In genomic region chr5:58477760-58478159, GRCh38 we compare ENCODE assay signal across 15 cellular contexts. TPM values are rescaled to one million over a fixed set of nuclear protein-coding genes. Genes with fewer than 3 reads are reported as not detected.
DNase-seq lines count a peak whose midpoint lies in the region; ATAC-seq, FAIRE-seq and TF ChIP-seq lines count a peak whose summit lies in the region.
"Had no signal": no experiment of that assay in that cellular context is flagged by ENCODE, and none has a peak within 500 bp of the region (broad histone marks: within the 10 kb centered on the region; RNA-seq: fewer than 3 reads in every experiment).

No MANE protein-coding gene starts in this region.

- H3K27me3 ChIP-seq in ACC112 (ENCODE audit: insufficient read depth, low read length), result no peaks in the 10 kb centered on the region
- no peaks in the 10 kb centered on the region for H3K27me3 ChIP-seq in RWPE2 (ENCODE audit: insufficient read depth, poor library complexity, severe bottlenecking)
- H3K27me3 ChIP-seq in hepatocyte, result no peaks in the 10 kb centered on the region

- H3K4me2 ChIP-seq in hepatocyte, result no peak overlapping the region

- H3K9me3 ChIP-seq in RWPE2 (ENCODE audit: severe bottlenecking), result peaks cover 4% of the 10 kb centered on the region
- no peaks in the 10 kb centered on the region for H3K9me3 ChIP-seq in hepatocyte (ENCODE audit: low read depth)
- H3K9me3 ChIP-seq: gastroesophageal sphincter had no signal

- WGBS in hepatocyte (ENCODE audit: low lambda C conversion rate, missing lambda C conversion rate), result 62% methylated on average over 1 of the region's 1 CpG

- H3K4me1 ChIP-seq in ACC112 (ENCODE audit: control insufficient read depth, insufficient read depth, low read length, unreplicated experiment), result peaks cover 3% of the 10 kb centered on the region
- H3K4me1 ChIP-seq in RWPE2 (ENCODE audit: insufficient read depth, poor library complexity, severe bottlenecking), result no peaks in the 10 kb centered on the region
- H3K4me1 ChIP-seq in hepatocyte (ENCODE audit: insufficient read depth), result no peaks in the 10 kb centered on the region
- H3K4me1 ChIP-seq: gastroesophageal sphincter had no signal

- TF ChIP-seq CTCF in RWPE2 (IDR thresholded peaks at IDR 0.05; ENCODE audit: poor library complexity, severe bottlenecking), result peak; percentile 45
- peak; percentile 54 for TF ChIP-seq CTCF in hepatocyte (IDR thresholded peaks at IDR 0.05; ENCODE audit: poor library complexity)

- H2AFZ ChIP-seq in ACC112 (ENCODE audit: low read length, unreplicated experiment), result no peak overlapping the region
- no peak overlapping the region for H2AFZ ChIP-seq in hepatocyte

- H3K36me3 ChIP-seq in ACC112 (ENCODE audit: insufficient read depth, low read length) (no peaks in the 10 kb centered on the region), RWPE2 (ENCODE audit: low read depth) (no peaks in the 10 kb centered on the region), hepatocyte (replicated peaks; ENCODE audit: insufficient read depth, low read depth) (no peaks in the 10 kb centered on the region)
- H3K36me3 ChIP-seq: gastroesophageal sphincter had no signal

- H3K4me3 ChIP-seq in ACC112 (ENCODE audit: low read depth, low read length) (peak overlapping the region; percentile 56; the same call in 1 of the 2 replicates), RWPE2 (ENCODE audit: severe bottlenecking) (no peak overlapping the region), hepatocyte (no peak overlapping the region)
- H3K4me3 ChIP-seq: gastroesophageal sphincter had no signal

- peak; percentile 62 for FAIRE-seq in GM18507 (lab: Jason Lieb, UNC)
- FAIRE-seq: astrocyte, urothelium cell line had no signal

- H3K79me2 ChIP-seq in ACC112 (ENCODE audit: control insufficient read depth, insufficient read depth, low read length, unreplicated experiment) (no peaks in the 10 kb centered on the region), hepatocyte (no peaks in the 10 kb centered on the region)

- ATAC-seq in RWPE2 (ENCODE audit: low read depth) (no peak), GM19328 (IDR thresholded peaks at IDR 0.05; ENCODE audit: unreplicated experiment) (no peak), GM21717 (IDR thresholded peaks at IDR 0.05; ENCODE audit: unreplicated experiment) (no peak)
- ATAC-seq: gastroesophageal sphincter, left ventricle myocardium superior, sciatic nerve had no signal

- no peaks in the 10 kb centered on the region for H3K9me2 ChIP-seq in hepatocyte (replicated peaks; ENCODE audit: insufficient read depth)

- H3K27ac ChIP-seq in ACC112 (ENCODE audit: low read depth, low read length) (no peak overlapping the region), RWPE2 (ENCODE audit: poor library complexity, severe bottlenecking) (no peak overlapping the region), hepatocyte (no peak overlapping the region)
- H3K27ac ChIP-seq: gastroesophageal sphincter had no signal

- DNase-seq in GM18507 (ENCODE audit: extremely low spot score, insufficient read length, low read depth) (no peak), RWPE2 (ENCODE audit: low spot score) (no peak), hepatocyte (ENCODE audit: low spot score) (no peak), UCSD-AML1 (lab: John Stamatoyannopoulos, UW; ENCODE audit: unreplicated experiment) (no peak)
- no peak for DNase-seq in activated naive CD4-positive, alpha-beta T cell treated with Interleukin-2 at 50 U/mL for 16 hours
- DNase-seq: left ventricle myocardium superior, NCI-H510A had no signal

- H4K20me1 ChIP-seq in hepatocyte (ENCODE audit: insufficient read depth, poor library complexity, severe bottlenecking), result no peaks in the 10 kb centered on the region

RNA-seq across cellular contexts. Expression of gene GAPT, which starts 13.5 kb away (rescaled TPM):
- not detected in 2 replicates for total RNA-seq in hepatocyte
- polyA plus RNA-seq in hepatocyte, result not detected in 2 replicates
- total RNA-seq: astrocyte; T-helper 1 cell treated with Interleukin-12 subunit alpha and Interleukin-12 subunit beta and Interleukin-4 antibody, amounts not matched to agents 30 ng/mL and 1 ng/mL, for 36 hours had no signal

RNA-seq across cellular contexts. Expression of gene PLK2, which starts 17.9 kb away (rescaled TPM):
- 183 and 186 TPM in 2 replicates for total RNA-seq in hepatocyte
- 96.2 and 98.0 TPM in 2 replicates for polyA plus RNA-seq in hepatocyte
